ENCODE assay signal across 9 cellular contexts in the genomic region with DNA sequence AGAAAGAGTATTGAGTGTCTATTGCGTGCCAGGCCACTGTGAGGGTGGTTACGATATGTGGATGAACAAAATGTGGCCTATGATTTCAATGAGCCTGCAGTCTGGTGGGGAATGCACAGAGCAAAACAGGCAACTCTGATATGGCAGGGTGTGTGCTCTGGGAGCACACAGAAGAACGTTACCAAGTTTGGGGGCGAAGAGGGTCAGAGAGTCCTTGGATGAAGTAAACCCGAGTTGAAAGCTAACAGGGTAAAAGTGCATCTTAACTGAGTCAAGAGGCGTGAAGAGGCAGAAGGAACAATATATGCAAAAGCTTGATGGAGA. TPM values are rescaled to one million over a fixed set of nuclear protein-coding genes. Genes with fewer than 3 reads are reported as not detected.
A peak's percentile ranks its signal among the peaks of the same experiment; 100 is the strongest.
DNase-seq lines count a peak whose midpoint lies in the region; ATAC-seq and TF ChIP-seq lines count a peak whose summit lies in the region.
"Had no signal": no experiment of that assay in that cellular context is flagged by ENCODE, and none has a peak within 500 bp of the region (broad histone marks: within the 10 kb centered on the region; RNA-seq: fewer than 3 reads in every experiment).

No MANE protein-coding gene starts in this region.

- ATAC-seq in activated CD4-positive, alpha-beta T cell treated with anti-CD3 and anti-CD28 coated beads for 36 hours: peak; percentile 1
- ATAC-seq in HG02840 (IDR thresholded peaks at IDR 0.05; ENCODE audit: low FRiP score, unreplicated experiment): no peak

- no peak for TF ChIP-seq EP300 in suprapubic skin (IDR thresholded peaks at IDR 0.05)

- H3K4me1 ChIP-seq in suprapubic skin: peaks cover 20% of the 10 kb centered on the region

- H3K36me3 ChIP-seq in suprapubic skin: peaks cover 3% of the 10 kb centered on the region

- CTCF ChIA-PET in activated CD4-positive, alpha-beta T cell treated with anti-CD3 and anti-CD28 coated beads for 36 hours (lab: Charles Lee): interaction anchor here (0.9 to 1.5 kb wide), 4 partner anchors 8 to 103 kb away, joined by 4 to 7 read pairs (median 6); a partner anchor contains a TSS

- H3K27ac ChIP-seq in suprapubic skin: peak overlapping the region; percentile 94

- POLR2A ChIA-PET in activated CD4-positive, alpha-beta T cell treated with anti-CD3 and anti-CD28 coated beads for 36 hours (lab: Charles Lee): interaction anchor here (1.2 kb wide), 1 partner anchor 8 kb away, joined by 3 read pairs; a partner anchor contains a TSS

- peak overlapping the region; percentile 96 for H3K27ac Mint-ChIP-seq in activated CD4-positive, alpha-beta T cell treated with anti-CD3 and anti-CD28 coated beads for 36 hours
- H3K27ac Mint-ChIP-seq in activated T-helper 2 cell treated with anti-CD3 and anti-CD28 coated beads, Interferon-gamma antibody, Interleukin-2, Interleukin-4, amounts not matched to agents 10 μg/mL and 5 μg/mL and 100 μg/mL, durations not matched to agents 14 hours and 24 hours and 36 hours: peak overlapping the region; percentile 100

- H3K4me3 ChIP-seq in iPS-18c (ENCODE audit: insufficient read depth, low read depth, low read length): peak overlapping the region; percentile 82
- H3K4me3 ChIP-seq in suprapubic skin: peak overlapping the region; percentile 77

- DNase-seq in activated CD4-positive, alpha-beta T cell treated with anti-CD3 and anti-CD28 coated beads for 36 hours: no peak
- no peak for DNase-seq in activated CD4-positive, alpha-beta T cell treated with anti-CD3 and anti-CD28 coated beads for 48 hours
- DNase-seq in activated T-helper 2 cell treated with anti-CD3 and anti-CD28 coated beads, Interferon-gamma antibody, Interleukin-2, Interleukin-4, amounts not matched to agents 10 μg/mL and 5 μg/mL and 100 μg/mL, durations not matched to agents 14 hours and 24 hours and 36 hours (ENCODE audit: low spot score): no peak
- no peak for DNase-seq in suprapubic skin (ENCODE audit: low spot score in 2 of 2)
- DNase-seq in NCI-H69 (lab: John Stamatoyannopoulos, UW): no peak
- no peak for DNase-seq in HPDE6-E6E7 (ENCODE audit: extremely low spot score)

- H3K27me3 ChIP-seq in suprapubic skin: no peaks in the 10 kb centered on the region

- peaks cover 26% of the 10 kb centered on the region for H3K4me1 Mint-ChIP-seq in activated CD4-positive, alpha-beta T cell treated with anti-CD3 and anti-CD28 coated beads for 36 hours
- peaks cover 13% of the 10 kb centered on the region for H3K4me1 Mint-ChIP-seq in activated T-helper 2 cell treated with anti-CD3 and anti-CD28 coated beads, Interferon-gamma antibody, Interleukin-2, Interleukin-4, amounts not matched to agents 10 μg/mL and 5 μg/mL and 100 μg/mL, durations not matched to agents 14 hours and 24 hours and 36 hours (ENCODE audit: low read depth)

- peaks cover 8% of the 10 kb centered on the region for H3K36me3 Mint-ChIP-seq in activated CD4-positive, alpha-beta T cell treated with anti-CD3 and anti-CD28 coated beads for 36 hours (ENCODE audit: low read depth)
- peaks cover 5% of the 10 kb centered on the region for H3K36me3 Mint-ChIP-seq in activated T-helper 2 cell treated with anti-CD3 and anti-CD28 coated beads, Interferon-gamma antibody, Interleukin-2, Interleukin-4, amounts not matched to agents 10 μg/mL and 5 μg/mL and 100 μg/mL, durations not matched to agents 14 hours and 24 hours and 36 hours (ENCODE audit: low read depth)

- H3K9me3 Mint-ChIP-seq in activated CD4-positive, alpha-beta T cell treated with anti-CD3 and anti-CD28 coated beads for 36 hours (ENCODE audit: low read depth): no peaks in the 10 kb centered on the region
- H3K9me3 Mint-ChIP-seq in activated T-helper 2 cell treated with anti-CD3 and anti-CD28 coated beads, Interferon-gamma antibody, Interleukin-2, Interleukin-4, amounts not matched to agents 10 μg/mL and 5 μg/mL and 100 μg/mL, durations not matched to agents 14 hours and 24 hours and 36 hours: no peaks in the 10 kb centered on the region

- no peak for TF ChIP-seq POLR2A in suprapubic skin (IDR thresholded peaks at IDR 0.05)

- intact Hi-C loops in activated CD4-positive, alpha-beta T cell treated with anti-CD3 and anti-CD28 coated beads for 36 hours (cut with DNase I, micrococcal nuclease): loop anchor here (1.0 to 10.0 kb wide), 15 partner anchors 8 to 401 kb away; a partner anchor contains a TSS
- intact Hi-C loops in activated T-helper 2 cell treated with anti-CD3 and anti-CD28 coated beads, Interferon-gamma antibody, Interleukin-2, Interleukin-4, amounts not matched to agents 10 μg/mL and 5 μg/mL and 100 μg/mL, durations not matched to agents 14 hours and 24 hours and 36 hours (cut with micrococcal nuclease): loop anchor here (1.0 to 5.0 kb wide), 7 partner anchors 8 to 298 kb away; a partner anchor contains a TSS

- no peaks in the 10 kb centered on the region for H3K9me3 ChIP-seq in iPS-18c (ENCODE audit: control insufficient read depth, insufficient read depth, low read length)
- H3K9me3 ChIP-seq in suprapubic skin: no peaks in the 10 kb centered on the region

- 47% methylated on average over 6 of the region's 6 CpGs for WGBS in suprapubic skin

- H3K27me3 Mint-ChIP-seq in activated CD4-positive, alpha-beta T cell treated with anti-CD3 and anti-CD28 coated beads for 36 hours: no peaks in the 10 kb centered on the region
- H3K27me3 Mint-ChIP-seq in activated T-helper 2 cell treated with anti-CD3 and anti-CD28 coated beads, Interferon-gamma antibody, Interleukin-2, Interleukin-4, amounts not matched to agents 10 μg/mL and 5 μg/mL and 100 μg/mL, durations not matched to agents 14 hours and 24 hours and 36 hours (ENCODE audit: low read depth): no peaks in the 10 kb centered on the region

- peak overlapping the region; percentile 78 for H3K4me3 Mint-ChIP-seq in activated CD4-positive, alpha-beta T cell treated with anti-CD3 and anti-CD28 coated beads for 36 hours
- H3K4me3 Mint-ChIP-seq in activated T-helper 2 cell treated with anti-CD3 and anti-CD28 coated beads, Interferon-gamma antibody, Interleukin-2, Interleukin-4, amounts not matched to agents 10 μg/mL and 5 μg/mL and 100 μg/mL, durations not matched to agents 14 hours and 24 hours and 36 hours (ENCODE audit: low read depth): peak overlapping the region; percentile 96

- no peak for TF ChIP-seq CTCF in suprapubic skin (IDR thresholded peaks at IDR 0.05)

RNA-seq across cellular contexts. Expression of a gene that starts 0.3 kb away (rescaled TPM):
- 10 to 100 TPM; 32.1 to 49.7 TPM for total RNA-seq in activated CD4-positive, alpha-beta T cell treated with anti-CD3 and anti-CD28 coated beads for 36 hours
- total RNA-seq in activated T-helper 2 cell treated with anti-CD3 and anti-CD28 coated beads, Interferon-gamma antibody, Interleukin-2, Interleukin-4, amounts not matched to agents 10 μg/mL and 5 μg/mL and 100 μg/mL, durations not matched to agents 14 hours and 24 hours and 36 hours: 19.4 and 22.2 TPM in 2 replicates
- 10 to 100 TPM; 27.7 to 42.4 (median 32.7) TPM for total RNA-seq in suprapubic skin

RNA-seq across cellular contexts. Expression of a gene that starts 0.6 kb away (rescaled TPM):
- total RNA-seq in activated CD4-positive, alpha-beta T cell treated with anti-CD3 and anti-CD28 coated beads for 36 hours: 1 to 10 TPM; 5.9 to 6.0 TPM
- 7.4 and 8.2 TPM in 2 replicates for total RNA-seq in activated T-helper 2 cell treated with anti-CD3 and anti-CD28 coated beads, Interferon-gamma antibody, Interleukin-2, Interleukin-4, amounts not matched to agents 10 μg/mL and 5 μg/mL and 100 μg/mL, durations not matched to agents 14 hours and 24 hours and 36 hours
- total RNA-seq in suprapubic skin: 1 to 10 TPM; 3.5 to 5.6 (median 3.9) TPM

RNA-seq across cellular contexts. Expression of a gene that starts 8.2 kb away (rescaled TPM):
- 10 to 100 TPM; 30.4 to 41.2 TPM for total RNA-seq in activated CD4-positive, alpha-beta T cell treated with anti-CD3 and anti-CD28 coated beads for 36 hours
- 33.4 and 39.5 TPM in 2 replicates for total RNA-seq in activated T-helper 2 cell treated with anti-CD3 and anti-CD28 coated beads, Interferon-gamma antibody, Interleukin-2, Interleukin-4, amounts not matched to agents 10 μg/mL and 5 μg/mL and 100 μg/mL, durations not matched to agents 14 hours and 24 hours and 36 hours
- 10 to 100 TPM; 26.2 to 74.3 (median 31.4) TPM for total RNA-seq in suprapubic skin

RNA-seq across cellular contexts. Expression of a gene that starts 32.0 kb away (rescaled TPM):
- not detected for total RNA-seq in activated CD4-positive, alpha-beta T cell treated with anti-CD3 and anti-CD28 coated beads for 36 hours
- not detected in 2 replicates for total RNA-seq in activated T-helper 2 cell treated with anti-CD3 and anti-CD28 coated beads, Interferon-gamma antibody, Interleukin-2, Interleukin-4, amounts not matched to agents 10 μg/mL and 5 μg/mL and 100 μg/mL, durations not matched to agents 14 hours and 24 hours and 36 hours
- 100 to 1,000 TPM; 144 to 203 (median 176) TPM for total RNA-seq in suprapubic skin
- total RNA-seq: Daoy had no signal

RNA-seq across cellular contexts. Expression of a gene that starts 32.9 kb away (rescaled TPM):
- total RNA-seq in activated CD4-positive, alpha-beta T cell treated with anti-CD3 and anti-CD28 coated beads for 36 hours: not detected
- not detected in 2 replicates for total RNA-seq in activated T-helper 2 cell treated with anti-CD3 and anti-CD28 coated beads, Interferon-gamma antibody, Interleukin-2, Interleukin-4, amounts not matched to agents 10 μg/mL and 5 μg/mL and 100 μg/mL, durations not matched to agents 14 hours and 24 hours and 36 hours
- 1 to 10 TPM in 1 of 4 donors, not detected in 3; 3.1 TPM for total RNA-seq in suprapubic skin
- total RNA-seq: Daoy had no signal
